In genomic region chr1:150548324-150548631, GRCh38 we compare ENCODE assay signal across 8 cellular contexts. TPM values are rescaled to one million over a fixed set of nuclear protein-coding genes. Genes with fewer than 3 reads are reported as not detected.
DNase-seq lines count a peak whose midpoint lies in the region; ATAC-seq and TF ChIP-seq lines count a peak whose summit lies in the region.

No MANE protein-coding gene starts in this region.

- no peak for ATAC-seq in stimulated activated naive CD8-positive, alpha-beta T cell treated with anti-CD3 and anti-CD28 coated beads, Interleukin-15, Interleukin-2, amounts not matched to agents 100 U/mL and 50 U/mL, for 24 hours
- no peak for ATAC-seq in HG03469 (IDR thresholded peaks at IDR 0.05; ENCODE audit: unreplicated experiment)

- no peaks in the 10 kb centered on the region for H3K79me2 ChIP-seq in mammary epithelial cell (ENCODE audit: insufficient read depth, low read length)

- no peaks in the 10 kb centered on the region for H3K36me3 Mint-ChIP-seq in stimulated activated naive CD8-positive, alpha-beta T cell treated with anti-CD3 and anti-CD28 coated beads, Interleukin-15, Interleukin-2, amounts not matched to agents 100 ng/mL and 50 ng/mL, for 24 hours (ENCODE audit: low read depth)
- H3K36me3 Mint-ChIP-seq in mesothelial cell of epicardium, result no peaks in the 10 kb centered on the region

- H3K4me1 Mint-ChIP-seq in stimulated activated naive CD8-positive, alpha-beta T cell treated with anti-CD3 and anti-CD28 coated beads, Interleukin-15, Interleukin-2, amounts not matched to agents 100 ng/mL and 50 ng/mL, for 24 hours (ENCODE audit: low read depth), result peaks cover 33% of the 10 kb centered on the region
- peaks cover 45% of the 10 kb centered on the region for H3K4me1 Mint-ChIP-seq in mesothelial cell of epicardium

- peaks cover 13% of the 10 kb centered on the region for H3K4me1 ChIP-seq in mammary epithelial cell (ENCODE audit: insufficient read depth, low read length)
- H3K4me1 ChIP-seq in vagina, result peaks cover 43% of the 10 kb centered on the region

- no peak for DNase-seq in stimulated activated naive CD8-positive, alpha-beta T cell treated with anti-CD3 and anti-CD28 coated beads, Interleukin-15, Interleukin-2, amounts not matched to agents 100 U/mL and 50 U/mL, for 24 hours
- DNase-seq in mammary epithelial cell (no peak), mesothelial cell of epicardium (ENCODE audit: low spot score in 2 of 2, unreplicated experiment in 2 of 2) (no peak), vagina (ENCODE audit: extremely low spot score in 2 of 2) (no peak), NCI-H128 (lab: John Stamatoyannopoulos, UW; ENCODE audit: unreplicated experiment) (no peak), anterior cingulate cortex (lab: John Stamatoyannopoulos, UW) (no peak)

- dilution Hi-C loops in mammary epithelial cell (cut with HindIII; ENCODE audit: low sequenced_read_pairs), result no loop called here

- no peak overlapping the region for H3K27ac Mint-ChIP-seq in stimulated activated naive CD8-positive, alpha-beta T cell treated with anti-CD3 and anti-CD28 coated beads, Interleukin-15, Interleukin-2, amounts not matched to agents 100 ng/mL and 50 ng/mL, for 24 hours
- no peak overlapping the region for H3K27ac Mint-ChIP-seq in mesothelial cell of epicardium

- peak overlapping the region; percentile 80 for H2AFZ ChIP-seq in mammary epithelial cell (ENCODE audit: low read depth, low read length)

- TF ChIP-seq POLR2A in vagina (IDR thresholded peaks at IDR 0.05), result no peak

- no peaks in the 10 kb centered on the region for H3K27me3 ChIP-seq in mammary epithelial cell (ENCODE audit: insufficient read depth, low read length)
- no peaks in the 10 kb centered on the region for H3K27me3 ChIP-seq in vagina

- H3K4me3 Mint-ChIP-seq in stimulated activated naive CD8-positive, alpha-beta T cell treated with anti-CD3 and anti-CD28 coated beads, Interleukin-15, Interleukin-2, amounts not matched to agents 100 ng/mL and 50 ng/mL, for 24 hours, result peak overlapping the region; percentile 79
- H3K4me3 Mint-ChIP-seq in mesothelial cell of epicardium, result peak overlapping the region; percentile 64

- H3K4me3 ChIP-seq in mammary epithelial cell (replicated peaks in 1 of 3; ENCODE audit: insufficient read depth in 1 of 3, low read depth in 2 of 3, low read length in 3 of 3) (peak overlapping the region; percentile 50 to 63 (median 61)), vagina (peak overlapping the region; percentile 61 to 73)

- H3K9me3 ChIP-seq in mammary epithelial cell (replicated peaks; ENCODE audit: insufficient read depth, low read length) (no peaks in the 10 kb centered on the region), vagina (no peaks in the 10 kb centered on the region)

- 30% methylated on average over 1 of the region's 4 CpGs for WGBS in mammary epithelial cell (ENCODE audit: low coverage, missing lambda C conversion rate)

- H3K9ac ChIP-seq in mammary epithelial cell (ENCODE audit: insufficient read depth, low read length), result no peak overlapping the region

- CTCF ChIA-PET in mammary epithelial cell (lab: Charles Lee; ENCODE audit: low non-redundant PET), result no interaction called here

- no TSS peak for BruUV-seq in mammary epithelial cell (replicated peaks; lab: Mats Ljungman, UMichigan)

- peaks cover 36% of the 10 kb centered on the region for H3K27me3 Mint-ChIP-seq in stimulated activated naive CD8-positive, alpha-beta T cell treated with anti-CD3 and anti-CD28 coated beads, Interleukin-15, Interleukin-2, amounts not matched to agents 100 ng/mL and 50 ng/mL, for 24 hours
- peaks cover 3% of the 10 kb centered on the region for H3K27me3 Mint-ChIP-seq in mesothelial cell of epicardium (ENCODE audit: low read depth)

- intact Hi-C loops in mammary epithelial cell (cut with micrococcal nuclease), result loop anchor here (1.0 kb wide), 1 partner anchor 10 kb away; no protein-coding TSS in a partner anchor
- intact Hi-C loops in vagina (cut with DNase I), result no loop called here

- no peaks in the 10 kb centered on the region for H3K9me3 Mint-ChIP-seq in stimulated activated naive CD8-positive, alpha-beta T cell treated with anti-CD3 and anti-CD28 coated beads, Interleukin-15, Interleukin-2, amounts not matched to agents 100 ng/mL and 50 ng/mL, for 24 hours
- H3K9me3 Mint-ChIP-seq in mesothelial cell of epicardium, result no peaks in the 10 kb centered on the region

- H3K36me3 ChIP-seq in mammary epithelial cell (ENCODE audit: insufficient read depth, low read length) (no peaks in the 10 kb centered on the region), vagina (no peaks in the 10 kb centered on the region)

- H3K27ac ChIP-seq in mammary epithelial cell (ENCODE audit: insufficient read depth, low read depth, low read length) (no peak overlapping the region), vagina (peak overlapping the region; percentile 94)

- H4K20me1 ChIP-seq in mammary epithelial cell (ENCODE audit: insufficient read depth, low read length), result no peaks in the 10 kb centered on the region

- peak overlapping the region; percentile 98 for H3K4me2 ChIP-seq in mammary epithelial cell (ENCODE audit: insufficient read depth, low read depth, low read length)

- TF ChIP-seq CTCF in mammary epithelial cell (conservative IDR thresholded peaks at IDR 0.05 in 1 of 2, IDR thresholded peaks at IDR 0.05 in 1 of 2; ENCODE audit: extremely low read depth in 1 of 2, insufficient read depth in 1 of 2, low read depth in 1 of 2, low read length in 2 of 2) (no peak), mesothelial cell of epicardium (IDR thresholded peaks at IDR 0.05; ENCODE audit: unreplicated experiment) (no peak), vagina (IDR thresholded peaks at IDR 0.05) (no peak)

- in situ Hi-C loops in mammary epithelial cell (cut with MboI; ENCODE audit: low sequenced_read_pairs in 2 of 2), result loop anchor here in 1 of 2 donors (25.0 kb wide), 1 partner anchor 286 kb away; the partner anchor contains the start of genes APH1A, C1orf54 and CA14

RNA-seq across cellular contexts. Expression of gene ADAMTSL4, which starts 0.9 kb away (rescaled TPM):
- total RNA-seq in mammary epithelial cell (10 to 100 TPM in 1 of 2 donors, 1 to 10 TPM in 1; 2.9 to 98.0 TPM), mesothelial cell of epicardium (16.1 to 18.0 TPM (median 16.6 TPM) in 3 replicates), vagina (64.6 TPM)
- polyA plus RNA-seq in mammary epithelial cell, result 4.8 TPM
- polyA minus RNA-seq in mammary epithelial cell, result 5.1 TPM

RNA-seq across cellular contexts. Expression of gene MCL1, which starts 31.1 kb away (rescaled TPM):
- total RNA-seq in mammary epithelial cell (100 to 1,000 TPM; 289 to 455 TPM), mesothelial cell of epicardium (257 to 268 TPM (median 262 TPM) in 3 replicates), vagina (181 TPM)
- 126 TPM for polyA plus RNA-seq in mammary epithelial cell
- polyA minus RNA-seq in mammary epithelial cell, result 272 TPM

RNA-seq across cellular contexts. Expression of gene FALEC, which starts 32.7 kb away (rescaled TPM):
- total RNA-seq in mammary epithelial cell (not detected), mesothelial cell of epicardium (1.2 to 1.9 TPM (median 1.7 TPM) in 3 replicates), vagina (not detected)
- not detected for polyA plus RNA-seq in mammary epithelial cell
- polyA minus RNA-seq in mammary epithelial cell, result not detected

RNA-seq across cellular contexts. Expression of gene ECM1, which starts 40.4 kb away (rescaled TPM):
- total RNA-seq in mammary epithelial cell, result 10 to 100 TPM; 12.5 to 16.2 TPM
- polyA plus RNA-seq in mammary epithelial cell, result 11.7 TPM
- polyA minus RNA-seq in mammary epithelial cell, result 13.3 TPM
- total RNA-seq in mesothelial cell of epicardium, result 4.9 to 5.0 TPM (median 4.9 TPM) in 3 replicates
- total RNA-seq in vagina, result 130 TPM
